In the genomic region with DNA sequence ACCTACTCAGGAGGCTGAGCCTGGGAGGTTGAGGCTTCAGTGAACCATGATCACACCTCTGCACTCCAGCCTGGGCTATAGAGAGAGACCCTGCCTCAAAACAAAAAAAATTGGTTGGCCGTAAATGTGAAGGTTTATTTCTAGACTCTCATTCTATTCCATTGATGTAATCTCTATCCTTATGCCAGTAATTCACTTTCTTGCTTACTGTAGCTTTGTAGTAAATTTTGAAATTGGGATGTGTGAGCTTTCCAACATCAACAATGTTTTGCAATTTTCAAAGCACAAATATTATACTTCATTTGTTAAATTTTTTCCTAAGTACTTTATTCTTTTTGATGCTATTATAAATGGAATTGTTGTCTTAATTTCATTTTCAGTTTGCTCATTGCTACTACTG, we compare ENCODE assay signal across 16 cellular contexts. TPM values are rescaled to one million over a fixed set of nuclear protein-coding genes. Genes with fewer than 3 reads are reported as not detected.
DNase-seq lines count a peak whose midpoint lies in the region; ATAC-seq and TF ChIP-seq lines count a peak whose summit lies in the region.
"Had no signal": no experiment of that assay in that cellular context is flagged by ENCODE, and none has a peak within 500 bp of the region (broad histone marks: within the 10 kb centered on the region; RNA-seq: fewer than 3 reads in every experiment).

No MANE protein-coding gene starts in this region.

- no peaks in the 10 kb centered on the region for H3K27me3 Mint-ChIP-seq in T-helper 2 cell treated with Interferon-gamma antibody and Interleukin-4, amounts not matched to agents 5 μg/mL and 100 μg/mL, for 36 hours (ENCODE audit: low read depth)
- H3K27me3 Mint-ChIP-seq: B cell; CD4-positive, alpha-beta T cell had no signal

- no peak overlapping the region for H3K4me3 Mint-ChIP-seq in T-helper 2 cell treated with Interferon-gamma antibody and Interleukin-4, amounts not matched to agents 5 μg/mL and 100 μg/mL, for 36 hours
- H3K4me3 Mint-ChIP-seq: B cell; CD4-positive, alpha-beta T cell had no signal

- H3K4me1 Mint-ChIP-seq in T-helper 2 cell treated with Interferon-gamma antibody and Interleukin-4, amounts not matched to agents 5 μg/mL and 100 μg/mL, for 36 hours (ENCODE audit: low read depth): peaks cover 2% of the 10 kb centered on the region
- H3K4me1 Mint-ChIP-seq: B cell had no signal

- no peaks in the 10 kb centered on the region for H3K9me3 ChIP-seq in adipocyte (ENCODE audit: control insufficient read depth, low read length)
- H3K9me3 ChIP-seq: HAP-1 had no signal

- peak; percentile 65 for DNase-seq in adipocyte (ENCODE audit: low read depth)
- peak; percentile 23 for DNase-seq in fibroblast of peridontal ligament (ENCODE audit: extremely low read depth)
- DNase-seq in sciatic nerve (ENCODE audit: low spot score): no peak
- no peak for DNase-seq in T-helper 2 cell treated with Interferon-gamma antibody and Interleukin-4, amounts not matched to agents 5 μg/mL and 100 μg/mL, for 36 hours (ENCODE audit: low spot score)
- no peak for DNase-seq in Kasumi-1 (lab: John Stamatoyannopoulos, UW)
- no peak for DNase-seq in erythroblast (lab: John Stamatoyannopoulos, UW)
- no peak for DNase-seq in COR-L47 (lab: John Stamatoyannopoulos, UW)
- DNase-seq: 8988T; C1 segment of cervical spinal cord; CD4-positive, alpha-beta T cell; DMS153; DMS79; GDM1; GM23248 had no signal

- peaks cover 9% of the 10 kb centered on the region for H3K4me1 ChIP-seq in adipocyte (ENCODE audit: control insufficient read depth, insufficient read depth, low read length)

- no peaks in the 10 kb centered on the region for H3K36me3 ChIP-seq in adipocyte (ENCODE audit: control insufficient read depth, insufficient read depth, low read length, severe bottlenecking)

- intact Hi-C loops in sciatic nerve (cut with DNase I): no loop called here

- no peak overlapping the region for H3K27ac Mint-ChIP-seq in T-helper 2 cell treated with Interferon-gamma antibody and Interleukin-4, amounts not matched to agents 5 μg/mL and 100 μg/mL, for 36 hours
- H3K27ac Mint-ChIP-seq: B cell; CD4-positive, alpha-beta T cell had no signal

- TF ChIP-seq POLR2A in erythroblast (IDR thresholded peaks at IDR 0.05; ENCODE audit: low read length): no peak

- H3K36me3 Mint-ChIP-seq in T-helper 2 cell treated with Interferon-gamma antibody and Interleukin-4, amounts not matched to agents 5 μg/mL and 100 μg/mL, for 36 hours (ENCODE audit: low read depth): peaks cover 14% of the 10 kb centered on the region

- no peaks in the 10 kb centered on the region for H3K27me3 ChIP-seq in adipocyte (replicated peaks; ENCODE audit: control insufficient read depth, insufficient read depth, low read length)

- ATAC-seq in sciatic nerve: peak; percentile 76

- H3K9me3 Mint-ChIP-seq in T-helper 2 cell treated with Interferon-gamma antibody and Interleukin-4, amounts not matched to agents 5 μg/mL and 100 μg/mL, for 36 hours: no peaks in the 10 kb centered on the region
- H3K9me3 Mint-ChIP-seq: CD4-positive, alpha-beta T cell had no signal

- H3K9ac ChIP-seq in adipocyte (ENCODE audit: low read length): no peak overlapping the region
- H3K9ac ChIP-seq: GM23248 had no signal

- H3K4me3 ChIP-seq in adipocyte (ENCODE audit: low read length): no peak overlapping the region
- H3K4me3 ChIP-seq: GM23248, HAP-1 had no signal

RNA-seq across cellular contexts. Expression of gene LIN52, which starts 24.6 kb away (rescaled TPM):
- 8.5 TPM for total RNA-seq in sciatic nerve

RNA-seq across cellular contexts. Expression of gene ALDH6A1, which starts 25.1 kb away (rescaled TPM):
- total RNA-seq in sciatic nerve: 85.5 TPM

Comparison
In these comparisons a context has a peak if more than half of its experiments do, and no peak if none do; other contexts are left out.
1. DNase-seq: peak in adipocyte (single experiment) and fibroblast of peridontal ligament (single experiment); none in sciatic nerve (single experiment), T-helper 2 cell treated with Interferon-gamma antibody and Interleukin-4, amounts not matched to agents 5 μg/mL and 100 μg/mL, for 36 hours (single experiment), Kasumi-1 (0 of 2), erythroblast (0 of 2) and COR-L47 (single experiment).